ENCODE assay signal across 29 cellular contexts in the genomic region with DNA sequence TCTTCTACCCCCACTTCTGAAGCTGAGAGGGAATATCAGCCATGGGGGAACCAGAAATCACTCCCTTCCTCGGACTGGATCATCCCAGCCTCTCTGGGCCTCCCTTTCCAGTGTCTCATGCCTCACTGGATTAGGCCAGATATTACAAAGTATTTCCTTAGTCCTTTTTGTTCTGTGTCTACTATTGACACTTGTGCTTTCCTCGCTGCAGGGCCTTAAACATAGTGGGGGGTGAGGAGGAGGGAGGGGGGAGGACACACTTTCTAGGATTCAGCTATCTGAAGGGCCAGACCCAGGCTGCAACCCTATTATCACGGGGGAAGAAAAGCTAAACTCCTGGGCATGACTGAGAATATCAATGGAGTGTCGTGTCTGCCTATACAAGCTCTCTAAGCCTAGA.
"Had no signal": no experiment of that assay in that cellular context is flagged by ENCODE, and none has a peak within 500 bp of the region (broad histone marks: within the 10 kb centered on the region; RNA-seq: fewer than 3 reads in every experiment).

No MANE protein-coding gene starts in this region.

- H3K36me3 Mint-ChIP-seq: activated naive CD8-positive, alpha-beta T cell; immature natural killer cell; naive thymus-derived CD8-positive, alpha-beta T cell; stimulated activated effector memory CD8-positive, alpha-beta T cell treated with anti-CD3 and anti-CD28 coated beads, Interleukin-12 subunit alpha, Interleukin-12 subunit beta, amount 100 ng/mL, for 72 hours had no signal

- H3K4me1 ChIP-seq: body of pancreas, right lobe of liver, uterus had no signal

- H3K36me3 ChIP-seq: cardiac muscle cell, right lobe of liver, thoracic aorta, uterus, WERI-Rb-1 had no signal

- H3K27ac ChIP-seq: body of pancreas, cardiac muscle cell, right lobe of liver, thoracic aorta, uterus, WERI-Rb-1 had no signal

- H3K9me3 ChIP-seq: body of pancreas, right lobe of liver, thoracic aorta, uterus had no signal

- H3K4me1 Mint-ChIP-seq: immature natural killer cell; stimulated activated effector memory CD8-positive, alpha-beta T cell treated with anti-CD3 and anti-CD28 coated beads, Interleukin-12 subunit alpha, Interleukin-12 subunit beta, amount 100 ng/mL, for 72 hours had no signal

- ATAC-seq: activated CD4-positive, CD25-positive, alpha-beta regulatory T cell treated with anti-CD3 and anti-CD28 coated beads, Interleukin-2, amount 50 U/mL, for 24 hours; body of pancreas; effector memory CD8-positive, alpha-beta T cell; left colon; naive thymus-derived CD8-positive, alpha-beta T cell; right lobe of liver; stimulated activated effector memory CD8-positive, alpha-beta T cell treated with anti-CD3 and anti-CD28 coated beads, Interleukin-12 subunit alpha, Interleukin-12 subunit beta, amount 100 ng/mL, for 72 hours had no signal

- H3K4me3 ChIP-seq: body of pancreas, cardiac muscle cell, right lobe of liver, thoracic aorta, uterus had no signal

- DNase-seq: activated CD4-positive, alpha-beta T cell treated with anti-CD3 and anti-CD28 coated beads for 48 hours; activated CD4-positive, alpha-beta T cell treated with anti-CD3 and anti-CD28 coated beads, Interleukin-2, amount 50 U/mL, for 48 hours; activated CD8-positive, alpha-beta memory T cell treated with anti-CD3 and anti-CD28 coated beads for 24 hours; activated effector memory CD4-positive, alpha-beta T cell treated with Interleukin-2 at 50 U/mL for 16 hours; activated naive CD4-positive, alpha-beta T cell treated with Interleukin-2 at 50 U/mL for 16 hours; body of pancreas; cortex of kidney; effector memory CD8-positive, alpha-beta T cell; foreskin fibroblast; hippocampal formation; immature natural killer cell; kidney; left colon; naive thymus-derived CD8-positive, alpha-beta T cell; occipital lobe; right lobe of liver; small intestine; stimulated activated CD4-positive, alpha-beta T cell treated with anti-CD3 and anti-CD28 coated beads, Interleukin-4, amount 100 ng/mL, for 24 hours; T1000; trophoblast cell; uterus; WERI-Rb-1 had no signal

- H3K27ac Mint-ChIP-seq: activated naive CD8-positive, alpha-beta T cell; immature natural killer cell; naive thymus-derived CD8-positive, alpha-beta T cell; stimulated activated effector memory CD8-positive, alpha-beta T cell treated with anti-CD3 and anti-CD28 coated beads, Interleukin-12 subunit alpha, Interleukin-12 subunit beta, amount 100 ng/mL, for 72 hours; stimulated activated naive CD8-positive, alpha-beta T cell treated with anti-CD3 and anti-CD28 coated beads, Interleukin-15, Interleukin-2, amounts not matched to agents 100 ng/mL and 50 ng/mL, for 24 hours; T-helper 1 cell treated with Interleukin-12 subunit alpha and Interleukin-12 subunit beta and Interleukin-4 antibody, amounts not matched to agents 30 μg/mL and 1 μg/mL, for 36 hours had no signal

- H3K9me3 Mint-ChIP-seq: effector memory CD8-positive, alpha-beta T cell; stimulated activated effector memory CD8-positive, alpha-beta T cell treated with anti-CD3 and anti-CD28 coated beads, Interleukin-12 subunit alpha, Interleukin-12 subunit beta, amount 100 ng/mL, for 72 hours; stimulated activated naive CD8-positive, alpha-beta T cell treated with anti-CD3 and anti-CD28 coated beads, Interleukin-15, Interleukin-2, amounts not matched to agents 100 ng/mL and 50 ng/mL, for 24 hours; T-helper 1 cell treated with Interleukin-12 subunit alpha and Interleukin-12 subunit beta and Interleukin-4 antibody, amounts not matched to agents 30 μg/mL and 1 μg/mL, for 36 hours had no signal

- H3K27me3 ChIP-seq: body of pancreas, cardiac muscle cell, right lobe of liver, uterus had no signal

- H3K4me3 Mint-ChIP-seq: activated naive CD8-positive, alpha-beta T cell; effector memory CD8-positive, alpha-beta T cell; immature natural killer cell; naive thymus-derived CD8-positive, alpha-beta T cell; stimulated activated effector memory CD8-positive, alpha-beta T cell treated with anti-CD3 and anti-CD28 coated beads, Interleukin-12 subunit alpha, Interleukin-12 subunit beta, amount 100 ng/mL, for 72 hours; stimulated activated naive CD8-positive, alpha-beta T cell treated with anti-CD3 and anti-CD28 coated beads, Interleukin-15, Interleukin-2, amounts not matched to agents 100 ng/mL and 50 ng/mL, for 24 hours; T-helper 1 cell treated with Interleukin-12 subunit alpha and Interleukin-12 subunit beta and Interleukin-4 antibody, amounts not matched to agents 30 μg/mL and 1 μg/mL, for 36 hours had no signal

- H3K27me3 Mint-ChIP-seq: stimulated activated naive CD8-positive, alpha-beta T cell treated with anti-CD3 and anti-CD28 coated beads, Interleukin-15, Interleukin-2, amounts not matched to agents 100 ng/mL and 50 ng/mL, for 24 hours had no signal
